In the genomic region with DNA sequence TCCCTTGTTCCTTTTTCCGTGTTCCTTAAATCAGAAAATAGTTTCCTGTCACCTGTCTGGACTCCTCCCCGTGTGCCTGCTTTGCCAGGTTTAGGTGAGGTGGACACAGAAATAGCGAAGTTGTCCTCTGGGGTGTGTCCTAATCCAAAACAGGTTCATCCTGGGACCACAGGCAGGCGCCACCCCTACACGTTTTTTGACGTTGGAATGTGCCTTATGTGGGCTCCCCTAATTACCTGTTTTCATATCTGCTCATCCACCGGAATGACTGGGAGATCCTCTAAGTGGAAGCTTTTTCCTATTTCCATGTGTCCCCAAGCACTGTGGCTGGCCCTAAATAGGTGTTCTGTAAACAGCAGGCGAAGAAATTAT, we compare ENCODE assay signal across 8 cellular contexts. TPM values are rescaled to one million over a fixed set of nuclear protein-coding genes. Genes with fewer than 3 reads are reported as not detected.
DNase-seq lines count a peak whose midpoint lies in the region; ATAC-seq and TF ChIP-seq lines count a peak whose summit lies in the region.

No MANE protein-coding gene starts in this region.

- intact Hi-C loops in testis (cut with DNase I; ENCODE audit: low total_unique reads), result no loop called here

- POLR2A ChIA-PET in HEK293T (lab: Yijun Ruan, JAX), result interaction anchor here (0.7 to 1.3 kb wide), 8 partner anchors 12 to 55 kb away, joined by 3 to 9 read pairs (median 4); partner anchors contain the start of genes PAIP2B and ZNF638

- H3K9me3 Mint-ChIP-seq in activated T-cell treated with anti-CD3 and anti-CD28 coated beads, Interleukin-2, amount 50 U/mL, for 4 hours, result peaks cover 4% of the 10 kb centered on the region
- H3K9me3 Mint-ChIP-seq in immature natural killer cell, result peaks cover 0 to 3% (median 0%) of the 10 kb centered on the region in 6 donors

- peak overlapping the region; percentile 61 to 74 for H3K4me3 ChIP-seq in testis

- H3K27ac ChIP-seq in VCaP (peak overlapping the region; percentile 66), testis (no peak overlapping the region)

- CTCF ChIA-PET in HEK293T (lab: Yijun Ruan, JAX), result interaction anchor here (0.6 to 1.9 kb wide), 4 partner anchors 17 to 49 kb away, joined by 3 to 7 read pairs (median 4); partner anchors contain the start of gene PAIP2B

- no peak for DNase-seq in activated T-cell treated with anti-CD3 and anti-CD28 coated beads, Interleukin-2, amount 50 U/mL, for 4 hours
- DNase-seq in activated T-cell treated with anti-CD3 and anti-CD28 coated beads for 4 hours (no peak), immature natural killer cell (no peak), testis (no peak), HEK293T (ENCODE audit: extremely low spot score) (no peak)

- H3K4me3 Mint-ChIP-seq in activated T-cell treated with anti-CD3 and anti-CD28 coated beads, Interleukin-2, amount 50 U/mL, for 4 hours, result peak overlapping the region; percentile 61
- peak overlapping the region; percentile 38 to 82 (median 61) for H3K4me3 Mint-ChIP-seq in immature natural killer cell

- H3K4me1 Mint-ChIP-seq in activated T-cell treated with anti-CD3 and anti-CD28 coated beads, Interleukin-2, amount 50 U/mL, for 4 hours (ENCODE audit: low read depth), result peaks cover 17% of the 10 kb centered on the region
- H3K4me1 Mint-ChIP-seq in immature natural killer cell, result peaks cover 14 to 18% of the 10 kb centered on the region in 2 donors

- H3K36me3 ChIP-seq in testis (ENCODE audit: low read depth, missing control alignments), result no peaks in the 10 kb centered on the region

- TF ChIP-seq POLR2A in testis (IDR thresholded peaks at IDR 0.05), result no peak

- peaks cover 7% of the 10 kb centered on the region for H3K4me1 ChIP-seq in testis

- no peaks in the 10 kb centered on the region for H3K9me3 ChIP-seq in testis

- no peaks in the 10 kb centered on the region for H3K27me3 ChIP-seq in testis

- no peak for ATAC-seq in activated T-cell treated with anti-CD3 and anti-CD28 coated beads, Interleukin-2, amount 50 U/mL, for 4 hours
- ATAC-seq in GM19324 (IDR thresholded peaks at IDR 0.05; ENCODE audit: low FRiP score, unreplicated experiment) (no peak), HG03354 (IDR thresholded peaks at IDR 0.05; ENCODE audit: poor library complexity, severe bottlenecking, unreplicated experiment) (no peak)

- WGBS in testis, 2 donors, result 33 to 36% methylated on average over 8 of the region's 8 CpGs

- no peak for TF ChIP-seq CTCF in VCaP (conservative IDR thresholded peaks at IDR 0.05)
- TF ChIP-seq CTCF in testis (IDR thresholded peaks at IDR 0.05), result no peak

- H3K27me3 Mint-ChIP-seq in activated T-cell treated with anti-CD3 and anti-CD28 coated beads, Interleukin-2, amount 50 U/mL, for 4 hours (ENCODE audit: low read depth), result peaks cover 77% of the 10 kb centered on the region
- H3K27me3 Mint-ChIP-seq in immature natural killer cell (ENCODE audit: low read depth in 3 of 3), result peaks cover 4 to 28% (median 19%) of the 10 kb centered on the region in 3 donors

- no peak overlapping the region for H3K27ac Mint-ChIP-seq in immature natural killer cell

- no peaks in the 10 kb centered on the region for H3K36me3 Mint-ChIP-seq in activated T-cell treated with anti-CD3 and anti-CD28 coated beads, Interleukin-2, amount 50 U/mL, for 4 hours (ENCODE audit: insufficient read depth)
- H3K36me3 Mint-ChIP-seq in immature natural killer cell, result no peaks in the 10 kb centered on the region

TF ChIP-seq in HEK293T, 16 proteins besides CTCF, POLR2A, EP300 and RAD21:
- TF ChIP-seq L3MBTL2 (conservative IDR thresholded peaks at IDR 0.05), result no peak
- TF ChIP-seq, protein P1, sequence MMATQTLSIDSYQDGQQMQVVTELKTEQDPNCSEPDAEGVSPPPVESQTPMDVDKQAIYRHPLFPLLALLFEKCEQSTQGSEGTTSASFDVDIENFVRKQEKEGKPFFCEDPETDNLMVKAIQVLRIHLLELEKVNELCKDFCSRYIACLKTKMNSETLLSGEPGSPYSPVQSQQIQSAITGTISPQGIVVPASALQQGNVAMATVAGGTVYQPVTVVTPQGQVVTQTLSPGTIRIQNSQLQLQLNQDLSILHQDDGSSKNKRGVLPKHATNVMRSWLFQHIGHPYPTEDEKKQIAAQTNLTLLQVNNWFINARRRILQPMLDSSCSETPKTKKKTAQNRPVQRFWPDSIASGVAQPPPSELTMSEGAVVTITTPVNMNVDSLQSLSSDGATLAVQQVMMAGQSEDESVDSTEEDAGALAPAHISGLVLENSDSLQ (IDR thresholded peaks at IDR 0.05), result no peak
- no peak for TF ChIP-seq CTBP1 (IDR thresholded peaks at IDR 0.05; ENCODE audit: borderline replicate concordance)

RNA-seq across cellular contexts. Expression of gene PAIP2B, which starts 49.0 kb away (rescaled TPM):
- 1 to 10 TPM; 1.0 to 1.2 (median 1.1) TPM for total RNA-seq in activated T-cell treated with anti-CD3 and anti-CD28 coated beads, Interleukin-2, amount 50 U/mL, for 4 hours
- 1 to 10 TPM; 1.3 to 2.5 (median 1.6) TPM for polyA plus RNA-seq in immature natural killer cell
- total RNA-seq in testis, result 1 to 10 TPM; 3.3 to 3.9 TPM
- polyA plus RNA-seq in testis (ENCODE audit: insufficient read depth, low read depth, low replicate concordance), result 4.5 TPM

RNA-seq across cellular contexts. Expression of gene ZNF638, which starts 55.7 kb away (rescaled TPM):
- total RNA-seq in activated T-cell treated with anti-CD3 and anti-CD28 coated beads, Interleukin-2, amount 50 U/mL, for 4 hours, result 10 to 100 TPM; 56.2 to 64.4 (median 59.3) TPM
- polyA plus RNA-seq in immature natural killer cell (10 to 100 TPM in 2 of 3 donors, 1 to 10 TPM in 1; 9.4 to 37.7 (median 21.8) TPM), testis (ENCODE audit: insufficient read depth, low read depth, low replicate concordance) (65.0 TPM)
- 100 to 1,000 TPM; 207 to 226 TPM for total RNA-seq in testis
